Comparison of ENCODE assay signal across 17 cellular contexts in genomic region chr17:82534401-82534812, GRCh38. TPM values are rescaled to one million over a fixed set of nuclear protein-coding genes. Genes with fewer than 3 reads are reported as not detected.
DNase-seq lines count a peak whose midpoint lies in the region; ATAC-seq and TF ChIP-seq lines count a peak whose summit lies in the region.
"Had no signal": no experiment of that assay in that cellular context is flagged by ENCODE, and none has a peak within 500 bp of the region (broad histone marks: within the 10 kb centered on the region; RNA-seq: fewer than 3 reads in every experiment).

No MANE protein-coding gene starts in this region.

- POLR2A ChIA-PET in CD8-positive, alpha-beta memory T cell (lab: Charles Lee) = no interaction called here

- no peaks in the 10 kb centered on the region for H3K9me3 Mint-ChIP-seq in CD8-positive, alpha-beta memory T cell
- H3K9me3 Mint-ChIP-seq in effector memory CD8-positive, alpha-beta T cell = no peaks in the 10 kb centered on the region
- H3K9me3 Mint-ChIP-seq in osteocyte (ENCODE audit: unreplicated experiment) = no peaks in the 10 kb centered on the region

- peaks cover 0 to 9% (median 0%) of the 10 kb centered on the region in 3 donors for H3K36me3 Mint-ChIP-seq in CD8-positive, alpha-beta memory T cell
- peaks cover 7% of the 10 kb centered on the region for H3K36me3 Mint-ChIP-seq in effector memory CD8-positive, alpha-beta T cell (ENCODE audit: insufficient read depth)
- H3K36me3 Mint-ChIP-seq in osteocyte (ENCODE audit: unreplicated experiment) = no peaks in the 10 kb centered on the region

- H3K27ac ChIP-seq in CD8-positive, alpha-beta memory T cell (ENCODE audit: low read depth, low read length) = no peak overlapping the region
- H3K27ac ChIP-seq: colonic mucosa had no signal

- peaks cover 33% of the 10 kb centered on the region for H3K4me1 ChIP-seq in CD8-positive, alpha-beta memory T cell (ENCODE audit: insufficient read depth, low read length)

- no peak for ATAC-seq in effector memory CD8-positive, alpha-beta T cell (replicated peaks)
- no peak for ATAC-seq in activated CD4-positive, CD25-positive, alpha-beta regulatory T cell treated with anti-CD3 and anti-CD28 coated beads, Interleukin-2, amount 50 U/mL, for 24 hours
- ATAC-seq: GM12878 had no signal

- CTCF ChIA-PET in CD8-positive, alpha-beta memory T cell (lab: Charles Lee) = no interaction called here

- no peaks in the 10 kb centered on the region for H3K9me3 ChIP-seq in CD8-positive, alpha-beta memory T cell (ENCODE audit: low read length)
- H3K9me3 ChIP-seq: colonic mucosa had no signal

- TF ChIP-seq CTCF in NB4 (IDR thresholded peaks at IDR 0.05; ENCODE audit: low read depth, low read length) (no peak), osteocyte (IDR thresholded peaks at IDR 0.05) (no peak)

- peaks cover 0 to 1% of the 10 kb centered on the region in 2 donors for H3K27me3 Mint-ChIP-seq in CD8-positive, alpha-beta memory T cell
- no peaks in the 10 kb centered on the region for H3K27me3 Mint-ChIP-seq in effector memory CD8-positive, alpha-beta T cell
- no peaks in the 10 kb centered on the region for H3K27me3 Mint-ChIP-seq in osteocyte (ENCODE audit: unreplicated experiment)

- H3K36me3 ChIP-seq in CD8-positive, alpha-beta memory T cell (ENCODE audit: insufficient read depth, low read length) = no peaks in the 10 kb centered on the region
- H3K36me3 ChIP-seq: colonic mucosa had no signal

- peaks cover 53 to 74% (median 63%) of the 10 kb centered on the region in 3 donors for H3K4me1 Mint-ChIP-seq in CD8-positive, alpha-beta memory T cell
- peaks cover 51 to 54% of the 10 kb centered on the region in 2 donors for H3K4me1 Mint-ChIP-seq in effector memory CD8-positive, alpha-beta T cell (ENCODE audit: low read depth in 2 of 2)
- H3K4me1 Mint-ChIP-seq in osteocyte (ENCODE audit: unreplicated experiment) = peaks cover 79% of the 10 kb centered on the region

- peak overlapping the region in 1 of 7 donors; percentile 46 for H3K4me3 Mint-ChIP-seq in CD8-positive, alpha-beta memory T cell
- no peak overlapping the region for H3K4me3 Mint-ChIP-seq in effector memory CD8-positive, alpha-beta T cell
- H3K4me3 Mint-ChIP-seq in osteocyte (ENCODE audit: unreplicated experiment) = peak overlapping the region; percentile 11

- no peak for DNase-seq in CD8-positive, alpha-beta memory T cell
- DNase-seq in NB4 (ENCODE audit: low read depth) = peak; percentile 38
- no peak for DNase-seq in effector memory CD8-positive, alpha-beta T cell
- no peak for DNase-seq in osteocyte (ENCODE audit: extremely low spot score, unreplicated experiment)
- DNase-seq in SW 1271 (lab: John Stamatoyannopoulos, UW) = no peak
- DNase-seq in NCI-H2196 (lab: John Stamatoyannopoulos, UW; ENCODE audit: unreplicated experiment) = no peak
- DNase-seq in HT-29 (ENCODE audit: low spot score) = no peak
- DNase-seq: activated CD4-positive, CD25-positive, alpha-beta regulatory T cell treated with anti-CD3 and anti-CD28 coated beads, Interleukin-2, amount 50 U/mL, for 72 hours; activated naive CD4-positive, alpha-beta T cell; colonic mucosa; left cardiac atrium; NCI-H226; nucleus accumbens; RPMI8226; stimulated activated CD4-positive, alpha-beta T cell treated with anti-CD3 and anti-CD28 coated beads, Interleukin-1b, Interleukin-23, amount 100 ng/mL, for 48 hours had no signal

- TF ChIP-seq POLR2A in NB4 (IDR thresholded peaks at IDR 0.05; ENCODE audit: extremely low read depth, insufficient read length) = no peak

- no peaks in the 10 kb centered on the region for H3K27me3 ChIP-seq in CD8-positive, alpha-beta memory T cell (ENCODE audit: insufficient read depth, low read length, poor library complexity, severe bottlenecking)
- H3K27me3 ChIP-seq: colonic mucosa had no signal

- no peak overlapping the region for H3K4me3 ChIP-seq in CD8-positive, alpha-beta memory T cell (ENCODE audit: low read length)
- no peak overlapping the region for H3K4me3 ChIP-seq in NB4 (ENCODE audit: low read depth, low read length)
- H3K4me3 ChIP-seq: colonic mucosa, GM12878 had no signal

- H3K27ac Mint-ChIP-seq in CD8-positive, alpha-beta memory T cell = peak overlapping the region in 6 of 8 donors; percentile 38 to 77 (median 44)
- peak overlapping the region; percentile 59 to 83 for H3K27ac Mint-ChIP-seq in effector memory CD8-positive, alpha-beta T cell
- H3K27ac Mint-ChIP-seq in osteocyte (ENCODE audit: unreplicated experiment) = peak overlapping the region; percentile 99

RNA-seq across cellular contexts. Expression of gene FOXK2, which starts 14.9 kb away (rescaled TPM):
- total RNA-seq in CD8-positive, alpha-beta memory T cell = 10 to 100 TPM; 63.9 to 71.2 TPM
- 8.2 TPM for polyA plus RNA-seq in CD8-positive, alpha-beta memory T cell
- total RNA-seq in osteocyte = 59.9 and 65.1 TPM in 2 replicates
- total RNA-seq in HT-29 (2014; rRNA removed; shearing (Covaris generic)) = 52.8 and 58.1 TPM in 2 replicates

Comparison
In these comparisons a context has a peak if more than half of its experiments do, and no peak if none do; other contexts are left out.
1. H3K27ac Mint-ChIP-seq: peak in every context shown above with its lines; median percentile 99 in osteocyte; 71 in effector memory CD8-positive, alpha-beta T cell; 44 in CD8-positive, alpha-beta memory T cell.